ENCODE assay signal across 1 cellular context in genomic region chr20:51004305-51004727, GRCh38.
TF ChIP-seq lines count a peak whose summit lies in the region.

No MANE protein-coding gene starts in this region.

TF ChIP-seq in GM23338, 12 proteins besides CTCF, POLR2A, EP300 and RAD21:
- TF ChIP-seq, protein P1, sequence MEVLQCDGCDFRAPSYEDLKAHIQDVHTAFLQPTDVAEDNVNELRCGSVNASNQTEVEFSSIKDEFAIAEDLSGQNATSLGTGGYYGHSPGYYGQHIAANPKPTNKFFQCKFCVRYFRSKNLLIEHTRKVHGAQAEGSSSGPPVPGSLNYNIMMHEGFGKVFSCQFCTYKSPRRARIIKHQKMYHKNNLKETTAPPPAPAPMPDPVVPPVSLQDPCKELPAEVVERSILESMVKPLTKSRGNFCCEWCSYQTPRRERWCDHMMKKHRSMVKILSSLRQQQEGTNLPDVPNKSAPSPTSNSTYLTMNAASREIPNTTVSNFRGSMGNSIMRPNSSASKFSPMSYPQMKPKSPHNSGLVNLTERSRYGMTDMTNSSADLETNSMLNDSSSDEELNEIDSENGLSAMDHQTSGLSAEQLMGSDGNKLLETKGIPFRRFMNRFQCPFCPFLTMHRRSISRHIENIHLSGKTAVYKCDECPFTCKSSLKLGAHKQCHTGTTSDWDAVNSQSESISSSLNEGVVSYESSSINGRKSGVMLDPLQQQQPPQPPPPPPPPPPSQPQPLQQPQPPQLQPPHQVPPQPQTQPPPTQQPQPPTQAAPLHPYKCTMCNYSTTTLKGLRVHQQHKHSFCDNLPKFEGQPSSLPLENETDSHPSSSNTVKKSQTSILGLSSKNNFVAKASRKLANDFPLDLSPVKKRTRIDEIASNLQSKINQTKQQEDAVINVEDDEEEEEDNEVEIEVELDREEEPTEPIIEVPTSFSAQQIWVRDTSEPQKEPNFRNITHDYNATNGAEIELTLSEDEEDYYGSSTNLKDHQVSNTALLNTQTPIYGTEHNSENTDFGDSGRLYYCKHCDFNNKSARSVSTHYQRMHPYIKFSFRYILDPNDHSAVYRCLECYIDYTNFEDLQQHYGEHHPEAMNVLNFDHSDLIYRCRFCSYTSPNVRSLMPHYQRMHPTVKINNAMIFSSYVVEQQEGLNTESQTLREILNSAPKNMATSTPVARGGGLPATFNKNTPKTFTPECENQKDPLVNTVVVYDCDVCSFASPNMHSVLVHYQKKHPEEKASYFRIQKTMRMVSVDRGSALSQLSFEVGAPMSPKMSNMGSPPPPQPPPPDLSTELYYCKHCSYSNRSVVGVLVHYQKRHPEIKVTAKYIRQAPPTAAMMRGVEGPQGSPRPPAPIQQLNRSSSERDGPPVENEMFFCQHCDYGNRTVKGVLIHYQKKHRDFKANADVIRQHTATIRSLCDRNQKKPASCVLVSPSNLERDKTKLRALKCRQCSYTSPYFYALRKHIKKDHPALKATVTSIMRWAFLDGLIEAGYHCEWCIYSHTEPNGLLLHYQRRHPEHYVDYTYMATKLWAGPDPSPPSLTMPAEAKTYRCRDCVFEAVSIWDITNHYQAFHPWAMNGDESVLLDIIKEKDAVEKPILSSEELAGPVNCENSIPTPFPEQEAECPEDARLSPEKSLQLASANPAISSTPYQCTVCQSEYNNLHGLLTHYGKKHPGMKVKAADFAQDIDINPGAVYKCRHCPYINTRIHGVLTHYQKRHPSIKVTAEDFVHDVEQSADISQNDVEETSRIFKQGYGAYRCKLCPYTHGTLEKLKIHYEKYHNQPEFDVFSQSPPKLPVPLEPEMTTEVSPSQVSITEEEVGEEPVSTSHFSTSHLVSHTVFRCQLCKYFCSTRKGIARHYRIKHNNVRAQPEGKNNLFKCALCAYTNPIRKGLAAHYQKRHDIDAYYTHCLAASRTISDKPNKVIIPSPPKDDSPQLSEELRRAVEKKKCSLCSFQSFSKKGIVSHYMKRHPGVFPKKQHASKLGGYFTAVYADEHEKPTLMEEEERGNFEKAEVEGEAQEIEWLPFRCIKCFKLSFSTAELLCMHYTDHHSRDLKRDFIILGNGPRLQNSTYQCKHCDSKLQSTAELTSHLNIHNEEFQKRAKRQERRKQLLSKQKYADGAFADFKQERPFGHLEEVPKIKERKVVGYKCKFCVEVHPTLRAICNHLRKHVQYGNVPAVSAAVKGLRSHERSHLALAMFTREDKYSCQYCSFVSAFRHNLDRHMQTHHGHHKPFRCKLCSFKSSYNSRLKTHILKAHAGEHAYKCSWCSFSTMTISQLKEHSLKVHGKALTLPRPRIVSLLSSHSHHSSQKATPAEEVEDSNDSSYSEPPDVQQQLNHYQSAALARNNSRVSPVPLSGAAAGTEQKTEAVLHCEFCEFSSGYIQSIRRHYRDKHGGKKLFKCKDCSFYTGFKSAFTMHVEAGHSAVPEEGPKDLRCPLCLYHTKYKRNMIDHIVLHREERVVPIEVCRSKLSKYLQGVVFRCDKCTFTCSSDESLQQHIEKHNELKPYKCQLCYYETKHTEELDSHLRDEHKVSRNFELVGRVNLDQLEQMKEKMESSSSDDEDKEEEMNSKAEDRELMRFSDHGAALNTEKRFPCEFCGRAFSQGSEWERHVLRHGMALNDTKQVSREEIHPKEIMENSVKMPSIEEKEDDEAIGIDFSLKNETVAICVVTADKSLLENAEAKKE (CRISPR knock-in tag; IDR thresholded peaks at IDR 0.05) = no peak
- TF ChIP-seq ETS1 (IDR thresholded peaks at IDR 0.05) (no peak), ZNF114 (CRISPR knock-in tag; IDR thresholded peaks at IDR 0.05) (no peak), CREB1 (CRISPR knock-in tag; IDR thresholded peaks at IDR 0.05; ENCODE audit: low read depth) (no peak), ZNF331 (CRISPR knock-in tag; IDR thresholded peaks at IDR 0.05; ENCODE audit: low read depth) (no peak), STAT1 (IDR thresholded peaks at IDR 0.05; ENCODE audit: unreplicated experiment) (no peak), JUNB (IDR thresholded peaks at IDR 0.05; ENCODE audit: unreplicated experiment) (no peak), NANOG (IDR thresholded peaks at IDR 0.05; ENCODE audit: borderline replicate concordance) (no peak), POLR2AphosphoS5 (IDR thresholded peaks at IDR 0.05; ENCODE audit: low read depth) (no peak), EZH2 (IDR thresholded peaks at IDR 0.05; ENCODE audit: low read depth, unreplicated experiment) (no peak), EZH2phosphoT487 (IDR thresholded peaks at IDR 0.05; ENCODE audit: unreplicated experiment) (no peak)
- TF ChIP-seq, protein P2, sequence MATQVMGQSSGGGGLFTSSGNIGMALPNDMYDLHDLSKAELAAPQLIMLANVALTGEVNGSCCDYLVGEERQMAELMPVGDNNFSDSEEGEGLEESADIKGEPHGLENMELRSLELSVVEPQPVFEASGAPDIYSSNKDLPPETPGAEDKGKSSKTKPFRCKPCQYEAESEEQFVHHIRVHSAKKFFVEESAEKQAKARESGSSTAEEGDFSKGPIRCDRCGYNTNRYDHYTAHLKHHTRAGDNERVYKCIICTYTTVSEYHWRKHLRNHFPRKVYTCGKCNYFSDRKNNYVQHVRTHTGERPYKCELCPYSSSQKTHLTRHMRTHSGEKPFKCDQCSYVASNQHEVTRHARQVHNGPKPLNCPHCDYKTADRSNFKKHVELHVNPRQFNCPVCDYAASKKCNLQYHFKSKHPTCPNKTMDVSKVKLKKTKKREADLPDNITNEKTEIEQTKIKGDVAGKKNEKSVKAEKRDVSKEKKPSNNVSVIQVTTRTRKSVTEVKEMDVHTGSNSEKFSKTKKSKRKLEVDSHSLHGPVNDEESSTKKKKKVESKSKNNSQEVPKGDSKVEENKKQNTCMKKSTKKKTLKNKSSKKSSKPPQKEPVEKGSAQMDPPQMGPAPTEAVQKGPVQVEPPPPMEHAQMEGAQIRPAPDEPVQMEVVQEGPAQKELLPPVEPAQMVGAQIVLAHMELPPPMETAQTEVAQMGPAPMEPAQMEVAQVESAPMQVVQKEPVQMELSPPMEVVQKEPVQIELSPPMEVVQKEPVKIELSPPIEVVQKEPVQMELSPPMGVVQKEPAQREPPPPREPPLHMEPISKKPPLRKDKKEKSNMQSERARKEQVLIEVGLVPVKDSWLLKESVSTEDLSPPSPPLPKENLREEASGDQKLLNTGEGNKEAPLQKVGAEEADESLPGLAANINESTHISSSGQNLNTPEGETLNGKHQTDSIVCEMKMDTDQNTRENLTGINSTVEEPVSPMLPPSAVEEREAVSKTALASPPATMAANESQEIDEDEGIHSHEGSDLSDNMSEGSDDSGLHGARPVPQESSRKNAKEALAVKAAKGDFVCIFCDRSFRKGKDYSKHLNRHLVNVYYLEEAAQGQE (IDR thresholded peaks at IDR 0.05; ENCODE audit: unreplicated experiment) = no peak
TF ChIP-seq in GM23338: peak in this region for 0.
